ENCODE assay signal across 19 cellular contexts in the genomic region with DNA sequence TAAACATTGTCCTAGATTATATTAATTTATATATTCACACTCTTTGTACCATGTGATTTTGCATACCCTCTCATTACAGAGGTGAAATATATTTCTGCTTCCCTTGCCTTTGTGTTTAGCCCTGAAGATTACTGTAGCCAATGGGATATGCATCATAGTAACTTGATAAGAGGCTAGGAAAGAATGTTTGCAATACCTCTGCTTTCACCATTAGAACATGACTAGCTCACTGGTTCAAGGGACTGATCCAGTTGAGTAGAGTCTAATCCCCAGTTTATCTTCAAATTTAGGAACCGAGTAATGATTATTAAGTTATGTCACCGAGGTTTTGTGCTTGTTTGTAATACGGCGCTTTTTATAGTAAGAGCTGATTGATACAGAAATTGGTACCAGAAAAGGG.
DNase-seq lines count a peak whose midpoint lies in the region; ATAC-seq and TF ChIP-seq lines count a peak whose summit lies in the region.
"Had no signal": no experiment of that assay in that cellular context is flagged by ENCODE, and none has a peak within 500 bp of the region (broad histone marks: within the 10 kb centered on the region; RNA-seq: fewer than 3 reads in every experiment).

No MANE protein-coding gene starts in this region.

- POLR2A ChIA-PET in IMR-90 (lab: Charles Lee; ENCODE audit: unreplicated experiment) = no interaction called here

- H3K27me3 ChIP-seq in IMR-90 (ENCODE audit: control insufficient read depth, insufficient read depth, low read length) (no peaks in the 10 kb centered on the region), hepatocyte (no peaks in the 10 kb centered on the region)
- H3K27me3 ChIP-seq: BE2C; BLaER1 treated with 17β-estradiol and CSF1 and Interleukin-3, amounts not matched to agents 10 nM and 100 nM had no signal

- BruUV-seq in IMR-90 (replicated peaks; lab: Mats Ljungman, UMichigan) = no TSS peak

- H3K9ac ChIP-seq in IMR-90 (ENCODE audit: low read depth, low read length) = no peak overlapping the region
- H3K9ac ChIP-seq: BLaER1 treated with 17β-estradiol and CSF1 and Interleukin-3, amounts not matched to agents 10 nM and 100 nM had no signal

- DNase-seq in IMR-90 = peak; percentile 22
- peak; percentile 81 for DNase-seq in NCI-H226
- DNase-seq in fibroblast of pulmonary artery (ENCODE audit: low read depth) = peak; percentile 16
- no peak for DNase-seq in A172 (ENCODE audit: low spot score)
- DNase-seq in hepatocyte (ENCODE audit: low spot score) = no peak
- no peak for DNase-seq in cerebellar cortex (ENCODE audit: low spot score)
- DNase-seq: ACHN; AML-193; BE2C; CD4-positive, alpha-beta T cell; CD8-positive, alpha-beta memory T cell; DMS 273 treated with DMSO at 0.1 percent for 48 hours; DMS53; DMS79 treated with DMSO at 0.1 percent for 48 hours; GF-D8; GOT3; HFFc6 had no signal

- no peak overlapping the region for H3K23ac ChIP-seq in IMR-90 (ENCODE audit: low read depth, low read length)

- no peak overlapping the region for H2AK5ac ChIP-seq in IMR-90 (ENCODE audit: low read depth, low read length)

- H3K4ac ChIP-seq in IMR-90 (ENCODE audit: low read depth, low read length) = no peak overlapping the region

- H3K27ac ChIP-seq in IMR-90 (ENCODE audit: insufficient read depth, low read length) (no peak overlapping the region), hepatocyte (no peak overlapping the region)
- H3K27ac ChIP-seq: BLaER1 treated with 17β-estradiol and CSF1 and Interleukin-3, amounts not matched to agents 10 nM and 100 nM had no signal

- no peak overlapping the region for H2BK15ac ChIP-seq in IMR-90 (ENCODE audit: low read depth, low read length)

- dilution Hi-C loops in IMR-90 (cut with HindIII; ENCODE audit: low sequenced_read_pairs, unreplicated experiment) = no loop called here

- no peak for TF ChIP-seq RAD21 in IMR-90 (IDR thresholded peaks at IDR 0.05; ENCODE audit: low read length)

- intact Hi-C loops in IMR-90 (cut with micrococcal nuclease) = no loop called here

- H3K9me3 ChIP-seq in IMR-90 (ENCODE audit: control insufficient read depth, insufficient read depth, low read length) (no peaks in the 10 kb centered on the region), hepatocyte (ENCODE audit: low read depth) (no peaks in the 10 kb centered on the region)
- H3K9me3 ChIP-seq: BE2C; BLaER1 treated with 17β-estradiol and CSF1 and Interleukin-3, amounts not matched to agents 10 nM and 100 nM; HAP-1 had no signal

- H3K9me2 ChIP-seq in hepatocyte (replicated peaks; ENCODE audit: insufficient read depth) = no peaks in the 10 kb centered on the region

- no peaks in the 10 kb centered on the region for H3K9me1 ChIP-seq in IMR-90 (ENCODE audit: insufficient read depth, low read length)

- no peaks in the 10 kb centered on the region for H3K79me2 ChIP-seq in hepatocyte

- no peak overlapping the region for H3K14ac ChIP-seq in IMR-90 (replicated peaks; ENCODE audit: low read depth, low read length)

- no peak overlapping the region for H2AFZ ChIP-seq in IMR-90 (replicated peaks; ENCODE audit: low read length, poor library complexity)
- no peak overlapping the region for H2AFZ ChIP-seq in hepatocyte

- no peak overlapping the region for H3K18ac ChIP-seq in IMR-90 (ENCODE audit: low read depth, low read length)

- CTCF ChIA-PET in IMR-90 (lab: Yijun Ruan, JAX) = no interaction called here

- no peak overlapping the region for H2BK5ac ChIP-seq in IMR-90 (ENCODE audit: low read depth, low read length, poor library complexity, severe bottlenecking)

- H3K4me2 ChIP-seq in IMR-90 (ENCODE audit: low read depth, low read length) = no peak overlapping the region
- H3K4me2 ChIP-seq in hepatocyte = no peak overlapping the region
- H3K4me2 ChIP-seq: BLaER1 treated with 17β-estradiol and CSF1 and Interleukin-3, amounts not matched to agents 10 nM and 100 nM had no signal

- no peak overlapping the region for H2BK20ac ChIP-seq in IMR-90 (ENCODE audit: low read depth, low read length)

- no peak overlapping the region for H4K8ac ChIP-seq in IMR-90 (ENCODE audit: low read depth in 2 of 2, low read length in 2 of 2)

- in situ Hi-C loops in IMR-90 (cut with MboI; ENCODE audit: low sequenced_read_pairs) = no loop called here

- no peak overlapping the region for H3K4me3 ChIP-seq in IMR-90 (ENCODE audit: insufficient read depth, low read depth, low read length)
- H3K4me3 ChIP-seq in fibroblast of pulmonary artery (replicated peaks; ENCODE audit: low read depth, low read length) = no peak overlapping the region
- no peak overlapping the region for H3K4me3 ChIP-seq in hepatocyte
- H3K4me3 ChIP-seq: BLaER1 treated with 17β-estradiol and CSF1 and Interleukin-3, amounts not matched to agents 10 nM and 100 nM; HAP-1 had no signal

- no peak overlapping the region for H4K5ac ChIP-seq in IMR-90 (ENCODE audit: low read depth, low read length)

- TF ChIP-seq CTCF in IMR-90 (conservative IDR thresholded peaks at IDR 0.05; ENCODE audit: low read depth, low read length) (no peak), fibroblast of pulmonary artery (IDR thresholded peaks at IDR 0.05; ENCODE audit: low read length, missing control alignments) (no peak), hepatocyte (IDR thresholded peaks at IDR 0.05; ENCODE audit: poor library complexity) (no peak)

- H2BK120ac ChIP-seq in IMR-90 (ENCODE audit: low read depth, low read length) = no peak overlapping the region; the same call in 1 of the 2 replicates

- H2AK9ac ChIP-seq in IMR-90 (replicated peaks; ENCODE audit: low read depth, low read length, poor library complexity) = no peak overlapping the region

- H3K4me1 ChIP-seq in IMR-90 (ENCODE audit: control insufficient read depth, insufficient read depth, low read length) = peaks cover 3% of the 10 kb centered on the region; the same call in 1 of the 2 replicates
- no peaks in the 10 kb centered on the region for H3K4me1 ChIP-seq in hepatocyte (ENCODE audit: insufficient read depth)
- H3K4me1 ChIP-seq: BE2C; BLaER1 treated with 17β-estradiol and CSF1 and Interleukin-3, amounts not matched to agents 10 nM and 100 nM; HAP-1 had no signal

- H4K91ac ChIP-seq in IMR-90 (ENCODE audit: insufficient read depth, low read depth, low read length) = no peak overlapping the region

- no peak overlapping the region for H3K56ac ChIP-seq in IMR-90 (ENCODE audit: extremely low read depth, insufficient read depth, low read length)

- ATAC-seq in IMR-90 (ENCODE audit: low read depth) = peak; percentile 27; the same call in 1 of the 2 replicates

- no peaks in the 10 kb centered on the region for H3K79me1 ChIP-seq in IMR-90 (ENCODE audit: low read depth in 1 of 2, low read length in 2 of 2)

- H3K36me3 ChIP-seq in IMR-90 (ENCODE audit: control insufficient read depth, insufficient read depth, low read length) = no peaks in the 10 kb centered on the region
- H3K36me3 ChIP-seq in hepatocyte (replicated peaks; ENCODE audit: insufficient read depth, low read depth) = no peaks in the 10 kb centered on the region
- H3K36me3 ChIP-seq: BE2C; BLaER1 treated with 17β-estradiol and CSF1 and Interleukin-3, amounts not matched to agents 10 nM and 100 nM; HAP-1 had no signal

- H4K20me1 ChIP-seq in IMR-90 (ENCODE audit: insufficient read depth, low read length) (no peaks in the 10 kb centered on the region), hepatocyte (ENCODE audit: insufficient read depth, poor library complexity, severe bottlenecking) (no peaks in the 10 kb centered on the region)
- H4K20me1 ChIP-seq: BLaER1 treated with 17β-estradiol and CSF1 and Interleukin-3, amounts not matched to agents 10 nM and 100 nM had no signal

- no CpG with 5 or more reads among the region's 4 CpGs for WGBS in IMR-90 (ENCODE audit: extremely low coverage in 2 of 2, insufficient read length in 1 of 2), 2 experiments
- 90% methylated on average over 4 of the region's 4 CpGs for WGBS in hepatocyte (ENCODE audit: low lambda C conversion rate, missing lambda C conversion rate)

- TF ChIP-seq POLR2A in IMR-90 (IDR thresholded peaks at IDR 0.05; ENCODE audit: low read depth, low read length) = no peak

TF ChIP-seq in IMR-90, 13 proteins besides CTCF, POLR2A, EP300 and RAD21:
- TF ChIP-seq RCOR1 (IDR thresholded peaks at IDR 0.05; ENCODE audit: insufficient replicate concordance, low read length) (no peak), MAFK (IDR thresholded peaks at IDR 0.05; ENCODE audit: low read depth, low read length) (no peak), NFE2L2 (IDR thresholded peaks at IDR 0.05; ENCODE audit: low read depth, low read length) (no peak), BHLHE40 (IDR thresholded peaks at IDR 0.05; ENCODE audit: low read depth, low read length) (no peak), MXI1 (IDR thresholded peaks at IDR 0.05; ENCODE audit: borderline replicate concordance, low read depth, low read length) (no peak), FOS (IDR thresholded peaks at IDR 0.05; ENCODE audit: low read depth, low read length) (no peak)

Comparison
In these comparisons a context has a peak if more than half of its experiments do, and no peak if none do; other contexts are left out.
1. DNase-seq: peak in IMR-90 (single experiment), NCI-H226 (single experiment) and fibroblast of pulmonary artery (single experiment); none in A172 (single experiment), hepatocyte (single experiment) and cerebellar cortex (single experiment).